ENCODE assay signal across 23 cellular contexts in genomic region chr10:1166828-1167275, GRCh38.
DNase-seq lines count a peak whose midpoint lies in the region; ATAC-seq, FAIRE-seq and TF ChIP-seq lines count a peak whose summit lies in the region.
"Had no signal": no experiment of that assay in that cellular context is flagged by ENCODE, and none has a peak within 500 bp of the region (broad histone marks: within the 10 kb centered on the region; RNA-seq: fewer than 3 reads in every experiment).

No MANE protein-coding gene starts in this region.

- FAIRE-seq in K562 (lab: Jason Lieb, UNC), result no peak
- FAIRE-seq: GM12891, HTR-8/SVneo had no signal

- H3K27me3 ChIP-seq in Peyer's patch (no peaks in the 10 kb centered on the region), K562 (ENCODE audit: control insufficient read depth in 2 of 2, insufficient read depth in 2 of 2, low read length in 2 of 2) (peaks cover 21 to 40% of the 10 kb centered on the region in 2 experiments; a peak in 4 of 5 replicates), neuronal stem cell (ENCODE audit: control insufficient read depth in 3 of 3, insufficient read depth in 3 of 3, low read depth in 1 of 3, low read length in 3 of 3) (peaks cover 0 to 11% (median 0%) of the 10 kb centered on the region in 3 experiments), suprapubic skin (peaks cover 14% of the 10 kb centered on the region)
- H3K27me3 ChIP-seq: BE2C had no signal

- intact Hi-C loops in K562 (cut with micrococcal nuclease), result no loop called here

- CTCF ChIA-PET in K562 (lab: Yijun Ruan, JAX; ENCODE audit: low intra/inter-chr PET ratio), result no interaction called here

- no peak for TF ChIP-seq POLR2A in Peyer's patch (IDR thresholded peaks at IDR 0.05)
- no peak for TF ChIP-seq POLR2A in K562 (conservative IDR thresholded peaks at IDR 0.05)
- TF ChIP-seq POLR2A in suprapubic skin (IDR thresholded peaks at IDR 0.05), result no peak

- H2BK120ac ChIP-seq in neuronal stem cell (ENCODE audit: low read depth, low read length), result no peak overlapping the region

- peak overlapping the region; percentile 17 for H2AK5ac ChIP-seq in neuronal stem cell (ENCODE audit: low read depth, low read length)

- POLR2A ChIA-PET in K562 (lab: Yijun Ruan, JAX), result interaction anchor here (0.6 kb wide), 1 partner anchor 20 kb away, joined by 3 read pairs; no protein-coding TSS in a partner anchor

- H3K9me3 ChIP-seq in Peyer's patch (no peaks in the 10 kb centered on the region), K562 (replicated peaks; ENCODE audit: control insufficient read depth, insufficient read depth, low read depth, low read length) (peaks cover 3% of the 10 kb centered on the region; the same call in 1 of the 2 replicates), neuronal stem cell (replicated peaks in 1 of 2; ENCODE audit: control insufficient read depth in 2 of 2, insufficient read depth in 1 of 2, low read depth in 1 of 2, low read length in 2 of 2) (peaks cover 0 to 3% of the 10 kb centered on the region in 2 donors), suprapubic skin (no peaks in the 10 kb centered on the region)
- H3K9me3 ChIP-seq: BE2C, HAP-1, MG63 had no signal

- TF ChIP-seq EP300 in K562 (IDR thresholded peaks at IDR 0.05; ENCODE audit: low read length) (no peak), suprapubic skin (IDR thresholded peaks at IDR 0.05) (no peak)

- no peak overlapping the region for H3K4ac ChIP-seq in neuronal stem cell (ENCODE audit: low read length)

- H3K9me1 ChIP-seq in K562 (ENCODE audit: control insufficient read depth, insufficient read depth, low read length), result no peaks in the 10 kb centered on the region

- H3K27ac ChIP-seq in Peyer's patch (no peak overlapping the region), K562 (ENCODE audit: extremely low read depth, low read depth, low read length) (no peak overlapping the region), neuronal stem cell (replicated peaks; ENCODE audit: low read length) (no peak overlapping the region), suprapubic skin (no peak overlapping the region)

- DNase-seq in Peyer's patch, result peak in 2 of 3 donors; percentile 20 to 24
- no peak for DNase-seq in K562 (ENCODE audit: extremely low read depth in 1 of 4, low spot score in 3 of 4)
- no peak for DNase-seq in neuronal stem cell (ENCODE audit: low spot score)
- DNase-seq in suprapubic skin (ENCODE audit: low spot score in 2 of 2), result peak; percentile 48 to 62
- no peak for DNase-seq in NCI-H146 treated with DMSO at 0.1 percent for 48 hours (lab: John Stamatoyannopoulos, UW; ENCODE audit: unreplicated experiment)
- no peak for DNase-seq in cerebellar nuclear complex (lab: John Stamatoyannopoulos, UW)
- DNase-seq: BE2C, Calu3, DMS79 treated with DMSO at 0.1 percent for 48 hours, GF-D8, GOT3, HFFc6, KG1, MG63, NCI-H1105 treated with DMSO at 0.1 percent for 48 hours, NCI-H1694, NCI-H2029 treated with DMSO at 0.1 percent for 48 hours, NCI-H526 treated with DMSO at 0.1 percent for 48 hours, SHP77 treated with DMSO at 0.1 percent for 48 hours had no signal

- TF ChIP-seq CTCF in Peyer's patch (IDR thresholded peaks at IDR 0.05) (no peak), K562 (IDR thresholded peaks at IDR 0.05 in 2 of 3, conservative IDR thresholded peaks at IDR 0.05 in 1 of 3; ENCODE audit: insufficient read depth in 2 of 3, low read depth in 1 of 3, low read length in 3 of 3) (no peak), suprapubic skin (IDR thresholded peaks at IDR 0.05) (no peak)

- H3K4me3 ChIP-seq in Peyer's patch, result no peak overlapping the region
- H3K4me3 ChIP-seq in K562, result no peak overlapping the region
- H3K4me3 ChIP-seq in neuronal stem cell (ENCODE audit: low read length in 2 of 2), result no peak overlapping the region
- H3K4me3 ChIP-seq in suprapubic skin, result no peak overlapping the region
- H3K4me3 ChIP-seq: HAP-1, MG63 had no signal

- no peak for TF ChIP-seq RAD21 in K562 (CRISPR knock-in tag; conservative IDR thresholded peaks at IDR 0.05 in 1 of 2, IDR thresholded peaks at IDR 0.05 in 1 of 2)

- BruUV-seq in K562 (replicated peaks; lab: Mats Ljungman, UMichigan), result no TSS peak

- no peak overlapping the region for H2BK15ac ChIP-seq in neuronal stem cell (ENCODE audit: low read length)

- H2AFZ ChIP-seq in K562 (ENCODE audit: low read depth, low read length), result no peak overlapping the region
- no peak overlapping the region for H2AFZ ChIP-seq in neuronal stem cell (ENCODE audit: low read length)

- no peak overlapping the region for H3K18ac ChIP-seq in neuronal stem cell (ENCODE audit: low read length)

- 44% methylated on average over 9 of the region's 9 CpGs for WGBS in K562 (ENCODE audit: insufficient coverage, low coverage, missing lambda C conversion rate)
- no CpG with 5 or more reads among the region's 9 CpGs for WGBS in neuronal stem cell (ENCODE audit: extremely low coverage in 2 of 2, insufficient read length in 2 of 2, insufficient replicate concordance in 1 of 2), 2 donors
- WGBS in suprapubic skin, result 86% methylated on average over 8 of the region's 9 CpGs

- H4K20me1 ChIP-seq in K562 (replicated peaks; ENCODE audit: control insufficient read depth, insufficient read depth, low read length), result peaks cover 22% of the 10 kb centered on the region

- no peak overlapping the region for H3K4me2 ChIP-seq in K562 (ENCODE audit: insufficient read depth, low read length)
- no peak overlapping the region for H3K4me2 ChIP-seq in neuronal stem cell (ENCODE audit: insufficient read depth, low read length, poor library complexity, severe bottlenecking)

- in situ Hi-C loops in K562 (cut with MboI), result no loop called here

- H4K8ac ChIP-seq in neuronal stem cell (ENCODE audit: low read depth, low read length), result no peak overlapping the region

- no peak overlapping the region for H3K14ac ChIP-seq in neuronal stem cell (ENCODE audit: low read length)

- H3K79me2 ChIP-seq in K562 (ENCODE audit: control insufficient read depth, insufficient read depth, low read length), result 0 out of 3 replicates have a peak, but pooled peaks cover 2% of the 10 kb centered on the region

- H2BK5ac ChIP-seq in neuronal stem cell (ENCODE audit: low read length), result no peak overlapping the region

- no peak overlapping the region for H2BK12ac ChIP-seq in neuronal stem cell (ENCODE audit: low read length)

- H3K4me1 ChIP-seq in Peyer's patch, result no peaks in the 10 kb centered on the region
- peaks cover 0 to 19% of the 10 kb centered on the region in 2 experiments; a peak in 3 of 5 replicates for H3K4me1 ChIP-seq in K562 (replicated peaks in 1 of 2; ENCODE audit: control insufficient read depth in 2 of 2, insufficient read depth in 2 of 2, low read length in 2 of 2)
- H3K4me1 ChIP-seq in neuronal stem cell (ENCODE audit: control insufficient read depth in 2 of 2, insufficient read depth in 1 of 2, low read depth in 1 of 2, low read length in 2 of 2), result peaks cover 0 to 2% of the 10 kb centered on the region in 2 donors
- H3K4me1 ChIP-seq in suprapubic skin, result no peaks in the 10 kb centered on the region
- H3K4me1 ChIP-seq: BE2C, HAP-1 had no signal

- no peak overlapping the region for H3K9ac ChIP-seq in K562 (ENCODE audit: insufficient read depth in 1 of 2, low read depth in 2 of 2, low read length in 2 of 2)
- H3K9ac ChIP-seq in neuronal stem cell (ENCODE audit: low read depth, low read length, poor library complexity), result no peak overlapping the region

- H3K36me3 ChIP-seq in Peyer's patch, result no peaks in the 10 kb centered on the region
- peaks cover 15% of the 10 kb centered on the region for H3K36me3 ChIP-seq in K562 (ENCODE audit: control insufficient read depth, insufficient read depth, low read length)
- H3K36me3 ChIP-seq in neuronal stem cell (replicated peaks in 1 of 2; ENCODE audit: control insufficient read depth in 2 of 2, insufficient read depth in 2 of 2, low read length in 2 of 2), result peaks cover 0 to 2% of the 10 kb centered on the region in 2 donors
- no peaks in the 10 kb centered on the region for H3K36me3 ChIP-seq in suprapubic skin
- H3K36me3 ChIP-seq: BE2C, HAP-1, MG63 had no signal

- ATAC-seq in K562, result no peak
- ATAC-seq in HG02642 (IDR thresholded peaks at IDR 0.05; ENCODE audit: poor library complexity, unreplicated experiment), result no peak

- peak overlapping the region; percentile 57 for H3K23ac ChIP-seq in neuronal stem cell (ENCODE audit: low read depth, low read length, poor library complexity)

- no peaks in the 10 kb centered on the region for H3K79me1 ChIP-seq in neuronal stem cell (ENCODE audit: low read depth, low read length)

- H4K91ac ChIP-seq in neuronal stem cell (ENCODE audit: low read depth, low read length, poor library complexity), result no peak overlapping the region

TF ChIP-seq in K562, 482 proteins besides CTCF, POLR2A, EP300 and RAD21 (continues in another document):
- TF ChIP-seq TRIM25 (IDR thresholded peaks at IDR 0.05; ENCODE audit: borderline replicate concordance) (no peak), MXI1 (IDR thresholded peaks at IDR 0.05; ENCODE audit: low read depth, low read length) (no peak), SIX5 (IDR thresholded peaks at IDR 0.05; ENCODE audit: borderline replicate concordance in 1 of 2, insufficient read depth in 1 of 2, low read depth in 1 of 2, low read length in 2 of 2) (no peak), BRF1 (IDR thresholded peaks at IDR 0.05; ENCODE audit: borderline replicate concordance, extremely low read depth, insufficient read length) (no peak), POLR2G (IDR thresholded peaks at IDR 0.05; ENCODE audit: low read depth, low read length) (0 out of 2 replicates have a peak, but pooled peaks have one; percentile 19)

Comparison
In these comparisons a context has a peak if more than half of its experiments do, and no peak if none do; other contexts are left out.
1. DNase-seq: peak in Peyer's patch (2 of 3) and suprapubic skin (2 of 2); none in K562 (0 of 4), neuronal stem cell (single experiment), NCI-H146 treated with DMSO at 0.1 percent for 48 hours (single experiment) and cerebellar nuclear complex (0 of 2).